ENCODE assay signal across 5 cellular contexts in genomic region chr9:37538099-37538498, GRCh38.
"Had no signal": no experiment of that assay in that cellular context is flagged by ENCODE, and none has a peak within 500 bp of the region (broad histone marks: within the 10 kb centered on the region; RNA-seq: fewer than 3 reads in every experiment).

No MANE protein-coding gene starts in this region.

- ATAC-seq: GM23338, K562 had no signal

- DNase-seq: H9, HCEC 1CT, IMR-90 had no signal

- H3K4me3 ChIP-seq: GM23338, K562 had no signal

- H2AFZ ChIP-seq: GM23338 had no signal

- H3K4me2 ChIP-seq: GM23338 had no signal
